In the genomic region with DNA sequence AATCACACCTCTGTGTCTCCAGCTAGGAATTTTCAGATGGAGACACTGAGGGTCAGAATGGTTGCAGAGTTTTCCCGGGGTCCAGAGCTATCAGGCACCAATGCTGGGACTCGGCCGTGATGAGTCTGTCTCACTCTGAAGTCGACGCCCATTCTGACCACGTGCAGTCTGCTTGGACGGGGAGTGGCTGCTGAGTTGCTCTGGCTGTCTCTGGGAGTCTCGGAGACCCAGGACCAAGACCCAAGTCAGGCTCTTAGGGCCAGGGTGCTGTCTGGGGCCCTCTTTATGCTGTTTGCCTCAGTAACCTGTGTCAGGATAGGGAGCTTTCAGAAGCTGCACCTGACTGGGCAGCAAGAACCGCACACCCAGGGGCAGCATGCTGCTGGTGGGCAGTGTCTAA, we compare ENCODE assay signal across 15 cellular contexts. TPM values are rescaled to one million over a fixed set of nuclear protein-coding genes. Genes with fewer than 3 reads are reported as not detected.
"Had no signal": no experiment of that assay in that cellular context is flagged by ENCODE, and none has a peak within 500 bp of the region (broad histone marks: within the 10 kb centered on the region; RNA-seq: fewer than 3 reads in every experiment).

No MANE protein-coding gene starts in this region.

- H3K4me3 ChIP-seq: ovary had no signal

- H3K9me3 Mint-ChIP-seq: activated CD4-positive, alpha-beta memory T cell treated with anti-CD3 and anti-CD28 coated beads for 36 hours; activated naive CD8-positive, alpha-beta T cell treated with anti-CD3 and anti-CD28 coated beads, Interleukin-2, amount 10 ng/mL, durations not matched to agents 7 days and 5 days; endodermal cell had no signal

- FAIRE-seq: kidney, small intestine, urothelium cell line had no signal

- DNase-seq: activated CD4-positive, alpha-beta memory T cell treated with anti-CD3 and anti-CD28 coated beads for 36 hours; activated CD4-positive, alpha-beta T cell treated with anti-CD3 and anti-CD28 coated beads for 1 hour; activated gamma-delta T cell treated with Interleukin-2 at 50 U/mL for 16 hours; activated naive CD8-positive, alpha-beta T cell treated with anti-CD3 and anti-CD28 coated beads, Interleukin-2, amount 10 ng/mL, durations not matched to agents 7 days and 5 days; activated T-cell treated with anti-CD3 and anti-CD28 coated beads, Interleukin-2, amount 50 U/mL, for 48 hours; endodermal cell; erythroblast; kidney; mesendoderm; small intestine had no signal

- H3K27me3 ChIP-seq: ovary had no signal

- H3K9me3 ChIP-seq: ovary had no signal

- H3K27ac Mint-ChIP-seq: activated CD4-positive, alpha-beta memory T cell treated with anti-CD3 and anti-CD28 coated beads for 36 hours; activated naive CD8-positive, alpha-beta T cell treated with anti-CD3 and anti-CD28 coated beads, Interleukin-2, amount 10 ng/mL, durations not matched to agents 7 days and 5 days; endodermal cell had no signal

- H3K4me1 Mint-ChIP-seq: activated naive CD8-positive, alpha-beta T cell treated with anti-CD3 and anti-CD28 coated beads, Interleukin-2, amount 10 ng/mL, durations not matched to agents 7 days and 5 days had no signal

- H3K4me3 Mint-ChIP-seq: activated CD4-positive, alpha-beta memory T cell treated with anti-CD3 and anti-CD28 coated beads for 36 hours; activated naive CD8-positive, alpha-beta T cell treated with anti-CD3 and anti-CD28 coated beads, Interleukin-2, amount 10 ng/mL, durations not matched to agents 7 days and 5 days; endodermal cell had no signal

- H3K36me3 Mint-ChIP-seq: activated CD4-positive, alpha-beta memory T cell treated with anti-CD3 and anti-CD28 coated beads for 36 hours; activated naive CD8-positive, alpha-beta T cell treated with anti-CD3 and anti-CD28 coated beads, Interleukin-2, amount 10 ng/mL, durations not matched to agents 7 days and 5 days had no signal

- H3K36me3 ChIP-seq: ovary had no signal

- H3K27ac ChIP-seq: ovary had no signal

RNA-seq across cellular contexts. Expression of a gene that starts 4.6 kb away (rescaled TPM):
- total RNA-seq: activated CD4-positive, alpha-beta memory T cell treated with anti-CD3 and anti-CD28 coated beads for 36 hours; activated naive CD8-positive, alpha-beta T cell treated with anti-CD3 and anti-CD28 coated beads, Interleukin-2, amount 10 ng/mL, durations not matched to agents 7 days and 5 days; dermis microvascular lymphatic vessel endothelial cell; endodermal cell; T-helper 2 cell treated with Interferon-gamma antibody and Interleukin-4, amounts not matched to agents 100 ng/mL and 5 ng/mL, for 36 hours had no signal
- polyA plus RNA-seq: neural cell had no signal
